ENCODE assay signal across 17 cellular contexts in genomic region chr10:25382029-25382810, GRCh38.
"Had no signal": no experiment of that assay in that cellular context is flagged by ENCODE, and none has a peak within 500 bp of the region (broad histone marks: within the 10 kb centered on the region; RNA-seq: fewer than 3 reads in every experiment).

No MANE protein-coding gene starts in this region.

- H3K4me3 ChIP-seq: breast epithelium, colonic mucosa, ovary, testis had no signal

- DNase-seq: activated CD4-positive, alpha-beta T cell treated with anti-CD3 and anti-CD28 coated beads, Interleukin-2, amount 50 U/mL, for 1 hour; activated naive CD4-positive, alpha-beta T cell treated with anti-CD3 and anti-CD28 coated beads, Interleukin-2, amount 10 ng/mL, durations not matched to agents 7 days and 5 days; colonic mucosa; effector CD4-positive, alpha-beta T cell; left colon; mammary epithelial cell; ovary; retina; stimulated activated CD4-positive, alpha-beta T cell treated with anti-CD3 and anti-CD28 coated beads, Interleukin-4, amount 100 ng/mL, for 1 hour; testis had no signal

- H3K27me3 Mint-ChIP-seq: activated naive CD4-positive, alpha-beta T cell treated with anti-CD3 and anti-CD28 coated beads, Interleukin-2, amount 10 ng/mL, durations not matched to agents 7 days and 5 days; stimulated activated naive CD8-positive, alpha-beta T cell treated with anti-CD3 and anti-CD28 coated beads, Interleukin-15, Interleukin-2, amounts not matched to agents 100 ng/mL and 50 ng/mL, for 24 hours had no signal

- H3K27me3 ChIP-seq: breast epithelium, colonic mucosa, ovary, testis had no signal

- H3K27ac Mint-ChIP-seq: activated naive CD4-positive, alpha-beta T cell treated with anti-CD3 and anti-CD28 coated beads, Interleukin-2, amount 10 ng/mL, durations not matched to agents 7 days and 5 days; activated T-helper 2 cell treated with anti-CD3 and anti-CD28 coated beads, Interferon-gamma antibody, Interleukin-2, Interleukin-4, amounts not matched to agents 10 μg/mL and 5 μg/mL and 100 μg/mL, durations not matched to agents 14 hours and 24 hours and 36 hours; nephron; stimulated activated naive CD8-positive, alpha-beta T cell treated with anti-CD3 and anti-CD28 coated beads, Interleukin-15, Interleukin-2, amounts not matched to agents 100 ng/mL and 50 ng/mL, for 24 hours; T-helper 1 cell treated with Interleukin-12 subunit alpha and Interleukin-12 subunit beta and Interleukin-4 antibody, amounts not matched to agents 30 μg/mL and 1 μg/mL, for 36 hours had no signal

- H3K36me3 ChIP-seq: breast epithelium, colonic mucosa, ovary had no signal

- H3K4me1 Mint-ChIP-seq: activated naive CD4-positive, alpha-beta T cell treated with anti-CD3 and anti-CD28 coated beads, Interleukin-2, amount 10 ng/mL, durations not matched to agents 7 days and 5 days; nephron had no signal

- H3K4me1 ChIP-seq: breast epithelium, colonic mucosa, testis had no signal

- H3K4me3 Mint-ChIP-seq: activated naive CD4-positive, alpha-beta T cell treated with anti-CD3 and anti-CD28 coated beads, Interleukin-2, amount 10 ng/mL, durations not matched to agents 7 days and 5 days; nephron; stimulated activated naive CD8-positive, alpha-beta T cell treated with anti-CD3 and anti-CD28 coated beads, Interleukin-15, Interleukin-2, amounts not matched to agents 100 ng/mL and 50 ng/mL, for 24 hours; T-helper 1 cell treated with Interleukin-12 subunit alpha and Interleukin-12 subunit beta and Interleukin-4 antibody, amounts not matched to agents 30 μg/mL and 1 μg/mL, for 36 hours had no signal

- H3K27ac ChIP-seq: breast epithelium, colonic mucosa, epithelial cell of prostate, ovary, testis had no signal

- H3K9me3 ChIP-seq: colonic mucosa, ovary, testis had no signal

- H3K36me3 Mint-ChIP-seq: activated naive CD4-positive, alpha-beta T cell treated with anti-CD3 and anti-CD28 coated beads, Interleukin-2, amount 10 ng/mL, durations not matched to agents 7 days and 5 days had no signal

- ATAC-seq: left colon, SK-N-SH treated with all-trans-retinoic acid at 6 μM for 48 hours had no signal
